Comparison of ENCODE assay signal across 9 cellular contexts in genomic region chr9:109244179-109245132, GRCh38.
DNase-seq lines count a peak whose midpoint lies in the region; ATAC-seq, FAIRE-seq and TF ChIP-seq lines count a peak whose summit lies in the region.
"Had no signal": no experiment of that assay in that cellular context is flagged by ENCODE, and none has a peak within 500 bp of the region (broad histone marks: within the 10 kb centered on the region; RNA-seq: fewer than 3 reads in every experiment).

No MANE protein-coding gene starts in this region.

- FAIRE-seq in HepG2 (lab: Jason Lieb, UNC) = peak; percentile 83
- FAIRE-seq: G401.6 had no signal

- H3K4me2 ChIP-seq in HepG2 (ENCODE audit: low read depth, low read length) = no peak overlapping the region

- peaks cover 17% of the 10 kb centered on the region for H3K4me1 ChIP-seq in HepG2 (ENCODE audit: insufficient read depth, low read length)

- no peaks in the 10 kb centered on the region for H4K20me1 ChIP-seq in HepG2 (ENCODE audit: insufficient read depth, low read length)

- no peaks in the 10 kb centered on the region for H3K27me3 Mint-ChIP-seq in chondrocyte (ENCODE audit: low read depth)

- POLR2A ChIA-PET in HepG2 (lab: Yijun Ruan, JAX) = no interaction called here

- H3K27ac Mint-ChIP-seq in chondrocyte (ENCODE audit: unreplicated experiment) = no peak overlapping the region

- no peak for TF ChIP-seq POLR2A in HepG2 (IDR thresholded peaks at IDR 0.05; ENCODE audit: insufficient read depth in 1 of 2, low read depth in 2 of 2, low read length in 2 of 2)

- CTCF ChIA-PET in HepG2 (lab: Yijun Ruan, JAX; ENCODE audit: low intra/inter-chr PET ratio, low total read pairs) = interaction anchor here (1.2 to 1.8 kb wide), 4 partner anchors 52 to 101 kb away, joined by 3 to 22 read pairs (median 4); partner anchors contain the start of gene EPB41L4B

- no peaks in the 10 kb centered on the region for H3K36me3 Mint-ChIP-seq in chondrocyte (ENCODE audit: low read depth)

- H3K4me1 Mint-ChIP-seq in chondrocyte (ENCODE audit: low read depth) = peaks cover 14% of the 10 kb centered on the region

- H3K79me2 ChIP-seq in HepG2 (ENCODE audit: insufficient read depth, low read length) = no peaks in the 10 kb centered on the region

- no peak overlapping the region for H3K4me3 ChIP-seq in HepG2 (replicated peaks in 1 of 3; ENCODE audit: insufficient read depth in 1 of 3, low read depth in 2 of 3, low read length in 3 of 3)

- no peak overlapping the region for H3K27ac ChIP-seq in HepG2 (ENCODE audit: extremely low read length, insufficient read depth, low read length)

- peak; percentile 73 for TF ChIP-seq RAD21 in HepG2 (CRISPR knock-in tag; IDR thresholded peaks at IDR 0.05)

- no peaks in the 10 kb centered on the region for H3K9me3 ChIP-seq in HepG2 (ENCODE audit: low read length)

- WGBS in HepG2 (ENCODE audit: low lambda C conversion rate) = 37% methylated on average over 8 of the region's 9 CpGs

- H3K9me3 Mint-ChIP-seq in chondrocyte (ENCODE audit: low read depth) = no peaks in the 10 kb centered on the region

- peak overlapping the region; percentile 55 for H3K4me3 Mint-ChIP-seq in chondrocyte (ENCODE audit: unreplicated experiment)

- intact Hi-C loops in HepG2 (cut with micrococcal nuclease; ENCODE audit: unreplicated experiment) = loop anchor here (1.0 to 2.0 kb wide), 2 partner anchors 77 to 156 kb away; partner anchors contain the start of gene EPB41L4B

- no peak for TF ChIP-seq EP300 in HepG2 (IDR thresholded peaks at IDR 0.05; ENCODE audit: low read depth in 2 of 2, low read length in 2 of 2)
- no peak for TF ChIP-seq EP300 in HepG2 (CRISPR knock-in tag; IDR thresholded peaks at IDR 0.05; ENCODE audit: borderline replicate concordance)

- DNase-seq in activated gamma-delta T cell treated with Interleukin-2 at 50 U/mL for 16 hours = peak; percentile 59
- DNase-seq in activated gamma-delta T cell (lab: John Stamatoyannopoulos, UW) = no peak
- DNase-seq in NCI-H2171 treated with DMSO at 0.1 percent for 48 hours (lab: John Stamatoyannopoulos, UW) = peak; percentile 79
- peak; percentile 68 for DNase-seq in activated CD4-positive, CD25-positive, alpha-beta regulatory T cell treated with anti-CD3 and anti-CD28 coated beads, Interleukin-2, amount 50 U/mL, for 72 hours
- DNase-seq in chondrocyte (ENCODE audit: low spot score) = no peak
- DNase-seq in HepG2 (ENCODE audit: low spot score) = peak; percentile 63
- DNase-seq in stimulated activated CD4-positive, alpha-beta T cell treated with anti-CD3 and anti-CD28 coated beads, TNF-alpha, amount 100 ng/mL, for 4 hours (ENCODE audit: low read depth in 3 of 3) = peak; percentile 17 to 32 (median 32)

- in situ Hi-C loops in HepG2 (cut with HindIII; ENCODE audit: extremely low pct_ligation_motif_present, low pct_unique_long_range_greater_than_20kb) = loop anchor here (5.0 kb wide), 1 partner anchor 73 kb away; no protein-coding TSS in a partner anchor

- no peak overlapping the region for H2AFZ ChIP-seq in HepG2 (ENCODE audit: low read length)

- H3K9ac ChIP-seq in HepG2 (ENCODE audit: insufficient read depth, low read depth, low read length) = no peak overlapping the region

- TF ChIP-seq CTCF in chondrocyte (IDR thresholded peaks at IDR 0.05) = peak; percentile 92
- peak; percentile 90 for TF ChIP-seq CTCF in HepG2 (CRISPR knock-in tag; IDR thresholded peaks at IDR 0.05)

- ATAC-seq in HG02973 (IDR thresholded peaks at IDR 0.05; ENCODE audit: unreplicated experiment) = peak; percentile 93
- ATAC-seq in HepG2 = peak; percentile 82

- no TSS peak for BruUV-seq in HepG2 (replicated peaks; lab: Mats Ljungman, UMichigan)

- H3K27me3 ChIP-seq in HepG2 (ENCODE audit: control insufficient read depth in 1 of 2, insufficient read depth in 2 of 2, low read length in 2 of 2) = no peaks in the 10 kb centered on the region

- H3K36me3 ChIP-seq in HepG2 (replicated peaks in 1 of 2; ENCODE audit: control insufficient read depth in 1 of 2, insufficient read depth in 2 of 2, low read length in 2 of 2) = peaks cover 1 to 7% of the 10 kb centered on the region in 2 experiments; a peak in 2 of 5 replicates

TF ChIP-seq in HepG2, 621 proteins besides CTCF, POLR2A, EP300 and RAD21 (continues in another document):
- TF ChIP-seq, protein P1, sequence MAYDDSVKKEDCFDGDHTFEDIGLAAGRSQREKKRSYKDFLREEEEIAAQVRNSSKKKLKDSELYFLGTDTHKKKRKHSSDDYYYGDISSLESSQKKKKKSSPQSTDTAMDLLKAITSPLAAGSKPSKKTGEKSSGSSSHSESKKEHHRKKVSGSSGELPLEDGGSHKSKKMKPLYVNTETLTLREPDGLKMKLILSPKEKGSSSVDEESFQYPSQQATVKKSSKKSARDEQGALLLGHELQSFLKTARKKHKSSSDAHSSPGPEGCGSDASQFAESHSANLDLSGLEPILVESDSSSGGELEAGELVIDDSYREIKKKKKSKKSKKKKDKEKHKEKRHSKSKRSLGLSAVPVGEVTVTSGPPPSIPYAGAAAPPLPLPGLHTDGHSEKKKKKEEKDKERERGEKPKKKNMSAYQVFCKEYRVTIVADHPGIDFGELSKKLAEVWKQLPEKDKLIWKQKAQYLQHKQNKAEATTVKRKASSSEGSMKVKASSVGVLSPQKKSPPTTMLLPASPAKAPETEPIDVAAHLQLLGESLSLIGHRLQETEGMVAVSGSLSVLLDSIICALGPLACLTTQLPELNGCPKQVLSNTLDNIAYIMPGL (CRISPR knock-in tag; IDR thresholded peaks at IDR 0.05; ENCODE audit: borderline replicate concordance in 1 of 2, low read depth in 1 of 2) = peak; percentile 25 to 63; a peak in 2 of 4 replicates
- TF ChIP-seq NR3C1 (CRISPR knock-in tag; IDR thresholded peaks at IDR 0.05) = no peak
- TF ChIP-seq JUND (CRISPR knock-in tag; IDR thresholded peaks at IDR 0.05) = no peak
- TF ChIP-seq HNF4G (IDR thresholded peaks at IDR 0.05; ENCODE audit: borderline replicate concordance, low read depth, low read length) = no peak
- TF ChIP-seq HNF4G (CRISPR knock-in tag; IDR thresholded peaks at IDR 0.05; ENCODE audit: borderline replicate concordance, low read depth) = no peak
- no peak for TF ChIP-seq AGO2 (optimal IDR thresholded peaks at IDR 0.05; ENCODE audit: low read depth, low read length)
- TF ChIP-seq, protein P2, sequence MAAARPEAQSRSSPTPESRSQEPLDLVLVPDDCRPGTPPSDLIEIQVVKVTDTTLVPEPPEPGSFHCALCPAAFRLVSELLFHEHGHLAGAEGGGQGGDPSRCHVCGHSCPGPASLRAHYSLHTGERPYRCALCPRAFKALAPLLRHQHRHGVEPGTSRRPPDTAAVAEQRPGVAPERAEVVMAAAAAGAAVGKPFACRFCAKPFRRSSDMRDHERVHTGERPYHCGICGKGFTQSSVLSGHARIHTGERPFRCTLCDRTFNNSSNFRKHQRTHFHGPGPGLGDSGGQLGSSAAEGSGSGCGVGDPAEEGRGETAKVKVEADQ (CRISPR knock-in tag; IDR thresholded peaks at IDR 0.05; ENCODE audit: borderline replicate concordance) = no peak
- TF ChIP-seq, protein P3, sequence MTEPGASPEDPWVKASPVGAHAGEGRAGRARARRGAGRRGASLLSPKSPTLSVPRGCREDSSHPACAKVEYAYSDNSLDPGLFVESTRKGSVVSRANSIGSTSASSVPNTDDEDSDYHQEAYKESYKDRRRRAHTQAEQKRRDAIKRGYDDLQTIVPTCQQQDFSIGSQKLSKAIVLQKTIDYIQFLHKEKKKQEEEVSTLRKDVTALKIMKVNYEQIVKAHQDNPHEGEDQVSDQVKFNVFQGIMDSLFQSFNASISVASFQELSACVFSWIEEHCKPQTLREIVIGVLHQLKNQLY (CRISPR knock-in tag; IDR thresholded peaks at IDR 0.05) = no peak
- TF ChIP-seq TBL1XR1 (IDR thresholded peaks at IDR 0.05; ENCODE audit: borderline replicate concordance, low read length, partially characterized antibody) = no peak
- peak; percentile 82 for TF ChIP-seq SMC3 (IDR thresholded peaks at IDR 0.05; ENCODE audit: low read length)
- no peak for TF ChIP-seq RBFOX2 (IDR thresholded peaks at IDR 0.05; ENCODE audit: low read depth, low read length)
- TF ChIP-seq, protein P4, sequence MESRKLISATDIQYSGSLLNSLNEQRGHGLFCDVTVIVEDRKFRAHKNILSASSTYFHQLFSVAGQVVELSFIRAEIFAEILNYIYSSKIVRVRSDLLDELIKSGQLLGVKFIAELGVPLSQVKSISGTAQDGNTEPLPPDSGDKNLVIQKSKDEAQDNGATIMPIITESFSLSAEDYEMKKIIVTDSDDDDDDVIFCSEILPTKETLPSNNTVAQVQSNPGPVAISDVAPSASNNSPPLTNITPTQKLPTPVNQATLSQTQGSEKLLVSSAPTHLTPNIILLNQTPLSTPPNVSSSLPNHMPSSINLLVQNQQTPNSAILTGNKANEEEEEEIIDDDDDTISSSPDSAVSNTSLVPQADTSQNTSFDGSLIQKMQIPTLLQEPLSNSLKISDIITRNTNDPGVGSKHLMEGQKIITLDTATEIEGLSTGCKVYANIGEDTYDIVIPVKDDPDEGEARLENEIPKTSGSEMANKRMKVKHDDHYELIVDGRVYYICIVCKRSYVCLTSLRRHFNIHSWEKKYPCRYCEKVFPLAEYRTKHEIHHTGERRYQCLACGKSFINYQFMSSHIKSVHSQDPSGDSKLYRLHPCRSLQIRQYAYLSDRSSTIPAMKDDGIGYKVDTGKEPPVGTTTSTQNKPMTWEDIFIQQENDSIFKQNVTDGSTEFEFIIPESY (CRISPR knock-in tag; IDR thresholded peaks at IDR 0.05) = no peak
- peak; percentile 50; the same call in 1 of the 2 replicates for TF ChIP-seq ERF (CRISPR knock-in tag; IDR thresholded peaks at IDR 0.05)
- TF ChIP-seq KDM2A (CRISPR knock-in tag; IDR thresholded peaks at IDR 0.05; ENCODE audit: borderline replicate concordance, low read depth) = peak; percentile 45; the same call in 1 of the 2 replicates
- TF ChIP-seq E2F2 (CRISPR knock-in tag; IDR thresholded peaks at IDR 0.05; ENCODE audit: borderline replicate concordance) = no peak
- no peak for TF ChIP-seq SP2 (CRISPR knock-in tag; IDR thresholded peaks at IDR 0.05)
- TF ChIP-seq SMARCC2 (IDR thresholded peaks at IDR 0.05) = no peak
- no peak for TF ChIP-seq FIP1L1 (IDR thresholded peaks at IDR 0.05; ENCODE audit: borderline replicate concordance, insufficient read depth, low read depth, low read length)

Comparison
In these comparisons a context has a peak if more than half of its experiments do, and no peak if none do; other contexts are left out.
1. DNase-seq: peak in activated gamma-delta T cell treated with Interleukin-2 at 50 U/mL for 16 hours (single experiment), NCI-H2171 treated with DMSO at 0.1 percent for 48 hours (single experiment), activated CD4-positive, CD25-positive, alpha-beta regulatory T cell treated with anti-CD3 and anti-CD28 coated beads, Interleukin-2, amount 50 U/mL, for 72 hours (single experiment), HepG2 (single experiment) and stimulated activated CD4-positive, alpha-beta T cell treated with anti-CD3 and anti-CD28 coated beads, TNF-alpha, amount 100 ng/mL, for 4 hours (3 of 3); none in activated gamma-delta T cell (single experiment) and chondrocyte (single experiment).